Comparison of ENCODE assay signal across 17 cellular contexts in genomic region chr4:38519671-38520070, GRCh38.
DNase-seq lines count a peak whose midpoint lies in the region; FAIRE-seq and TF ChIP-seq lines count a peak whose summit lies in the region.
"Had no signal": no experiment of that assay in that cellular context is flagged by ENCODE, and none has a peak within 500 bp of the region (broad histone marks: within the 10 kb centered on the region; RNA-seq: fewer than 3 reads in every experiment).

No MANE protein-coding gene starts in this region.

- peaks cover 0 to 5% of the 10 kb centered on the region in 2 donors for H3K9me3 ChIP-seq in neuronal stem cell (replicated peaks in 1 of 2; ENCODE audit: control insufficient read depth in 2 of 2, insufficient read depth in 1 of 2, low read depth in 1 of 2, low read length in 2 of 2)

- H3K4ac ChIP-seq in neuronal stem cell (ENCODE audit: low read length): no peak overlapping the region

- peak overlapping the region; percentile 73 to 93 (median 84) for H3K27ac Mint-ChIP-seq in CD14-positive monocyte
- H3K27ac Mint-ChIP-seq: H9, IgD-negative memory B cell had no signal

- no peak overlapping the region for H3K18ac ChIP-seq in neuronal stem cell (ENCODE audit: low read length)

- TF ChIP-seq POLR2A in GM12891 (IDR thresholded peaks at IDR 0.05; ENCODE audit: low read depth, low read length): no peak

- no peak overlapping the region for H4K8ac ChIP-seq in neuronal stem cell (ENCODE audit: low read depth, low read length)

- H2BK5ac ChIP-seq in neuronal stem cell (ENCODE audit: low read length): no peak overlapping the region

- H3K27ac ChIP-seq in neuronal stem cell (replicated peaks; ENCODE audit: low read length): no peak overlapping the region
- H3K27ac ChIP-seq: C4-2B, RWPE1 had no signal

- peaks cover 3 to 5% of the 10 kb centered on the region in 2 donors for H3K36me3 Mint-ChIP-seq in CD14-positive monocyte

- H3K4me1 ChIP-seq in neuronal stem cell (ENCODE audit: control insufficient read depth in 2 of 2, insufficient read depth in 1 of 2, low read depth in 1 of 2, low read length in 2 of 2): no peaks in the 10 kb centered on the region

- no peaks in the 10 kb centered on the region for H3K36me3 ChIP-seq in neuronal stem cell (replicated peaks in 1 of 2; ENCODE audit: control insufficient read depth in 2 of 2, insufficient read depth in 2 of 2, low read length in 2 of 2)

- no peak overlapping the region for H4K91ac ChIP-seq in neuronal stem cell (ENCODE audit: low read depth, low read length, poor library complexity)

- H3K14ac ChIP-seq in neuronal stem cell (ENCODE audit: low read length): no peak overlapping the region

- H3K23ac ChIP-seq in neuronal stem cell (ENCODE audit: low read depth, low read length, poor library complexity): no peak overlapping the region

- no peaks in the 10 kb centered on the region for H3K9me3 Mint-ChIP-seq in CD14-positive monocyte
- H3K9me3 Mint-ChIP-seq: IgD-negative memory B cell had no signal

- H3K4me3 Mint-ChIP-seq in CD14-positive monocyte: peak overlapping the region in 1 of 2 donors; percentile 54
- H3K4me3 Mint-ChIP-seq: H9 had no signal

- no CpG with 5 or more reads among the region's 1 CpG for WGBS in neuronal stem cell (ENCODE audit: extremely low coverage in 2 of 2, insufficient read length in 2 of 2, insufficient replicate concordance in 1 of 2), 2 donors

- H3K4me3 ChIP-seq in neuronal stem cell (ENCODE audit: low read length in 2 of 2): no peak overlapping the region

- H3K27me3 Mint-ChIP-seq in CD14-positive monocyte (ENCODE audit: low read depth in 3 of 3): no peaks in the 10 kb centered on the region

- H3K4me1 Mint-ChIP-seq in CD14-positive monocyte: peaks cover 46% of the 10 kb centered on the region

- H2AK5ac ChIP-seq in neuronal stem cell (ENCODE audit: low read depth, low read length): no peak overlapping the region

- H2BK12ac ChIP-seq in neuronal stem cell (ENCODE audit: low read length): no peak overlapping the region

- intact Hi-C loops in CD14-positive monocyte (cut with micrococcal nuclease): loop anchor here (5.0 to 10.0 kb wide), 5 partner anchors 65 to 445 kb away; partner anchors contain the start of gene KLF3 (in 1 of the 2)

- FAIRE-seq in GM12891 (lab: Jason Lieb, UNC): no peak

- no peak overlapping the region for H3K9ac ChIP-seq in neuronal stem cell (ENCODE audit: low read depth, low read length, poor library complexity)

- TF ChIP-seq CTCF in CD14-positive monocyte (IDR thresholded peaks at IDR 0.05): no peak

- no peak overlapping the region for H3K4me2 ChIP-seq in neuronal stem cell (ENCODE audit: insufficient read depth, low read length, poor library complexity, severe bottlenecking)

- H2BK120ac ChIP-seq in neuronal stem cell (ENCODE audit: low read depth, low read length): no peak overlapping the region

- DNase-seq in CD14-positive monocyte (ENCODE audit: low spot score) (no peak), GM12891 (ENCODE audit: insufficient read length, low spot score) (no peak), kidney tubule cell (ENCODE audit: low spot score) (peak; percentile 1), neuronal stem cell (ENCODE audit: low spot score) (no peak), NCI-H1048 (lab: John Stamatoyannopoulos, UW) (no peak), NCI-H2029 (lab: John Stamatoyannopoulos, UW) (no peak), HuH-7 (ENCODE audit: low spot score) (no peak)
- DNase-seq: DMS79, H9, NCI-H1417, NCI-H187 treated with DMSO at 0.1 percent for 48 hours, NCI-H2171, NCI-H446, OCI-M1 had no signal

- H2BK15ac ChIP-seq in neuronal stem cell (ENCODE audit: low read length): no peak overlapping the region

- no peaks in the 10 kb centered on the region for H3K27me3 ChIP-seq in neuronal stem cell (ENCODE audit: control insufficient read depth in 3 of 3, insufficient read depth in 3 of 3, low read depth in 1 of 3, low read length in 3 of 3)

- no peaks in the 10 kb centered on the region for H3K79me1 ChIP-seq in neuronal stem cell (ENCODE audit: low read depth, low read length)

- peak overlapping the region; percentile 54 for H2AFZ ChIP-seq in neuronal stem cell (ENCODE audit: low read length)

TF ChIP-seq in GM12891, 5 proteins besides CTCF, POLR2A, EP300 and RAD21:
- TF ChIP-seq POU2F2 (IDR thresholded peaks at IDR 0.05; ENCODE audit: low read depth, low read length) (no peak), POLR2AphosphoS5 (IDR thresholded peaks at IDR 0.05; ENCODE audit: low read depth, low read length) (no peak), SPI1 (IDR thresholded peaks at IDR 0.05; ENCODE audit: low read depth, low read length) (peak; percentile 19; the same call in 1 of the 2 replicates), TAF1 (IDR thresholded peaks at IDR 0.05; ENCODE audit: low read depth, low read length) (no peak)
